Comparison of ENCODE assay signal across 1 cellular context in the genomic region with DNA sequence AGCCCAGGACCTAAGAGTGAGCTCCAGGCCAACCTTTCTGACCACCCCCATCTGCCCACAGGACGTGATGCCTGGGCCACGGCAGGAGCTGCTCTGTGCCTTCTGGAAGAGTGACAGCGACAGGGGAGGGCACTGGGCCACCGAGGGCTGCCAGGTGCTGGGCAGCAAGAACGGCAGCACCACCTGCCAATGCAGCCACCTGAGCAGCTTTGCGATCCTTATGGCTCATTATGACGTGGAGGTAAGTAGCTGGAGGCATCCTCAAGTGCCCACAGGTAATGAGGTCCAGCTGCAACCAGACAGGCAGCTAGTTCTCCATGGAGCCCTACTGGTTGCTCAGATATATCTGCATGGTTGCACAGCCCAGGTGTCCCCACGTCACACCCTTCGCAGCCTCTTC.
TF ChIP-seq lines count a peak whose summit lies in the region.

No MANE protein-coding gene starts in this region.

TF ChIP-seq in WTC11, 78 proteins besides CTCF, POLR2A, EP300 and RAD21 (continued from another document):
- TF ChIP-seq FOXJ3 (CRISPR knock-in tag; IDR thresholded peaks at IDR 0.05; ENCODE audit: borderline replicate concordance) (no peak), ZNF121 (CRISPR knock-in tag; IDR thresholded peaks at IDR 0.05) (no peak)
TF ChIP-seq in WTC11: peak in this region for 0.
